ENCODE assay signal across 7 cellular contexts in genomic region chr4:153432971-153433752, GRCh38. TPM values are rescaled to one million over a fixed set of nuclear protein-coding genes. Genes with fewer than 3 reads are reported as not detected.
DNase-seq lines count a peak whose midpoint lies in the region; ATAC-seq, FAIRE-seq and TF ChIP-seq lines count a peak whose summit lies in the region.

No MANE protein-coding gene starts in this region.

- in situ Hi-C loops in HAP-1 (cut with MboI; ENCODE audit: low sequenced_read_pairs) = loop anchor here (10.0 kb wide), 1 partner anchor 142 kb away; no protein-coding TSS in a partner anchor

- H3K27me3 ChIP-seq in HAP-1 (ENCODE audit: low read depth) = no peaks in the 10 kb centered on the region

- H3K9me3 Mint-ChIP-seq in WTC11 (no peaks in the 10 kb centered on the region), chondrocyte (ENCODE audit: low read depth) (no peaks in the 10 kb centered on the region)
- no peaks in the 10 kb centered on the region for H3K9me3 Mint-ChIP-seq in stimulated activated effector memory CD8-positive, alpha-beta T cell treated with anti-CD3 and anti-CD28 coated beads, Interleukin-12 subunit alpha, Interleukin-12 subunit beta, amount 100 ng/mL, for 72 hours

- H3K27me3 Mint-ChIP-seq in WTC11 (ENCODE audit: low read depth) (no peaks in the 10 kb centered on the region), chondrocyte (ENCODE audit: low read depth) (no peaks in the 10 kb centered on the region)

- TF ChIP-seq CTCF in WTC11 (IDR thresholded peaks at IDR 0.05) (peak; percentile 45; the same call in 1 of the 2 replicates), chondrocyte (IDR thresholded peaks at IDR 0.05) (peak; percentile 73)

- DNase-seq in GM12892 (ENCODE audit: insufficient read length) = peak; percentile 52
- peak; percentile 32 to 67 for DNase-seq in HAP-1 (ENCODE audit: low spot score in 2 of 2)
- DNase-seq in LoVo (ENCODE audit: low spot score) = peak; percentile 57
- peak; percentile 58 for DNase-seq in WTC11 (ENCODE audit: low spot score)
- DNase-seq in chondrocyte (ENCODE audit: low spot score) = no peak
- peak; percentile 72 to 83 for DNase-seq in lung microvascular endothelial cell (ENCODE audit: low read depth in 2 of 2)
- DNase-seq in stimulated activated effector memory CD8-positive, alpha-beta T cell treated with anti-CD3 and anti-CD28 coated beads, Interleukin-12 subunit alpha, Interleukin-12 subunit beta, amount 100 ng/mL, for 72 hours (ENCODE audit: low spot score in 2 of 2) = peak; percentile 38 to 86

- no peak overlapping the region for H3K27ac Mint-ChIP-seq in WTC11
- no peak overlapping the region for H3K27ac Mint-ChIP-seq in chondrocyte (ENCODE audit: unreplicated experiment)
- peak overlapping the region; percentile 82 for H3K27ac Mint-ChIP-seq in stimulated activated effector memory CD8-positive, alpha-beta T cell treated with anti-CD3 and anti-CD28 coated beads, Interleukin-12 subunit alpha, Interleukin-12 subunit beta, amount 100 ng/mL, for 72 hours

- H3K4me1 ChIP-seq in HAP-1 = peaks cover 3% of the 10 kb centered on the region; the same call in 1 of the 2 replicates

- H3K4me1 Mint-ChIP-seq in WTC11 (peaks cover 8% of the 10 kb centered on the region), chondrocyte (ENCODE audit: low read depth) (peaks cover 21% of the 10 kb centered on the region)
- H3K4me1 Mint-ChIP-seq in stimulated activated effector memory CD8-positive, alpha-beta T cell treated with anti-CD3 and anti-CD28 coated beads, Interleukin-12 subunit alpha, Interleukin-12 subunit beta, amount 100 ng/mL, for 72 hours = peaks cover 41% of the 10 kb centered on the region

- peak; percentile 59; the same call in 1 of the 2 replicates for TF ChIP-seq POLR2A in GM12892 (IDR thresholded peaks at IDR 0.05; ENCODE audit: low read depth, low read length)

- no peaks in the 10 kb centered on the region for H3K36me3 Mint-ChIP-seq in WTC11
- no peaks in the 10 kb centered on the region for H3K36me3 Mint-ChIP-seq in chondrocyte (ENCODE audit: low read depth)
- peaks cover 5% of the 10 kb centered on the region for H3K36me3 Mint-ChIP-seq in stimulated activated effector memory CD8-positive, alpha-beta T cell treated with anti-CD3 and anti-CD28 coated beads, Interleukin-12 subunit alpha, Interleukin-12 subunit beta, amount 100 ng/mL, for 72 hours

- no peak overlapping the region for H3K4me3 Mint-ChIP-seq in WTC11
- no peak overlapping the region for H3K4me3 Mint-ChIP-seq in chondrocyte (ENCODE audit: unreplicated experiment)
- peak overlapping the region; percentile 76 for H3K4me3 Mint-ChIP-seq in stimulated activated effector memory CD8-positive, alpha-beta T cell treated with anti-CD3 and anti-CD28 coated beads, Interleukin-12 subunit alpha, Interleukin-12 subunit beta, amount 100 ng/mL, for 72 hours

- peak; percentile 97 for FAIRE-seq in GM12892 (lab: Jason Lieb, UNC)

- no peak overlapping the region for H3K4me3 ChIP-seq in HAP-1

- no peaks in the 10 kb centered on the region for H3K36me3 ChIP-seq in HAP-1 (replicated peaks)

- no peaks in the 10 kb centered on the region for H3K9me3 ChIP-seq in HAP-1

- peak; percentile 79 for ATAC-seq in WTC11
- peak; percentile 97 for ATAC-seq in stimulated activated effector memory CD8-positive, alpha-beta T cell treated with anti-CD3 and anti-CD28 coated beads, Interleukin-12 subunit alpha, Interleukin-12 subunit beta, amount 100 ng/mL, for 72 hours

- POLR2A ChIA-PET in WTC11 (lab: Charles Lee) = interaction anchor here (1.0 kb wide), 1 partner anchor 33 kb away, joined by 3 read pairs; the partner anchor contains the start of gene TMEM131L

- CTCF ChIA-PET in WTC11 (lab: Charles Lee) = interaction anchor here (0.6 to 1.7 kb wide), 24 partner anchors 11 to 317 kb away, joined by 3 to 11 read pairs (median 4); partner anchors contain the start of gene TMEM131L

TF ChIP-seq in WTC11, 78 proteins besides CTCF, POLR2A, EP300 and RAD21 (continues in another document):
- no peak for TF ChIP-seq GABPB1 (CRISPR knock-in tag; IDR thresholded peaks at IDR 0.05)
- TF ChIP-seq CREB1 (CRISPR knock-in tag; IDR thresholded peaks at IDR 0.05) = no peak
- no peak for TF ChIP-seq SMAD4 (CRISPR knock-in tag; IDR thresholded peaks at IDR 0.05)
- TF ChIP-seq TP53 (CRISPR knock-in tag; IDR thresholded peaks at IDR 0.05) = no peak
- TF ChIP-seq NR3C1 (CRISPR knock-in tag; conservative IDR thresholded peaks at IDR 0.05; ENCODE audit: low read depth) = no peak
- TF ChIP-seq SMAD3 (CRISPR knock-in tag; IDR thresholded peaks at IDR 0.05; ENCODE audit: borderline replicate concordance) = no peak
- TF ChIP-seq NFATC4 (CRISPR knock-in tag; IDR thresholded peaks at IDR 0.05) = no peak
- no peak for TF ChIP-seq ELF4 (CRISPR knock-in tag; IDR thresholded peaks at IDR 0.05; ENCODE audit: low read depth)
- no peak for TF ChIP-seq ZNF263 (CRISPR knock-in tag; IDR thresholded peaks at IDR 0.05; ENCODE audit: low read depth)
- TF ChIP-seq, protein P1, sequence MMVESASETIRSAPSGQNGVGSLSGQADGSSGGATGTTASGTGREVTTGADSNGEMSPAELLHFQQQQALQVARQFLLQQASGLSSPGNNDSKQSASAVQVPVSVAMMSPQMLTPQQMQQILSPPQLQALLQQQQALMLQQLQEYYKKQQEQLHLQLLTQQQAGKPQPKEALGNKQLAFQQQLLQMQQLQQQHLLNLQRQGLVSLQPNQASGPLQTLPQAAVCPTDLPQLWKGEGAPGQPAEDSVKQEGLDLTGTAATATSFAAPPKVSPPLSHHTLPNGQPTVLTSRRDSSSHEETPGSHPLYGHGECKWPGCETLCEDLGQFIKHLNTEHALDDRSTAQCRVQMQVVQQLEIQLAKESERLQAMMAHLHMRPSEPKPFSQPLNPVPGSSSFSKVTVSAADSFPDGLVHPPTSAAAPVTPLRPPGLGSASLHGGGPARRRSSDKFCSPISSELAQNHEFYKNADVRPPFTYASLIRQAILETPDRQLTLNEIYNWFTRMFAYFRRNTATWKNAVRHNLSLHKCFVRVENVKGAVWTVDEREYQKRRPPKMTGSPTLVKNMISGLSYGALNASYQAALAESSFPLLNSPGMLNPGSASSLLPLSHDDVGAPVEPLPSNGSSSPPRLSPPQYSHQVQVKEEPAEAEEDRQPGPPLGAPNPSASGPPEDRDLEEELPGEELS (CRISPR knock-in tag; IDR thresholded peaks at IDR 0.05) = no peak
- TF ChIP-seq ZNF317 (CRISPR knock-in tag; IDR thresholded peaks at IDR 0.05; ENCODE audit: borderline replicate concordance, low read depth) = no peak
- TF ChIP-seq NFYB (CRISPR knock-in tag; conservative IDR thresholded peaks at IDR 0.05; ENCODE audit: low read depth) = no peak
- TF ChIP-seq ATF6 (CRISPR knock-in tag; IDR thresholded peaks at IDR 0.05) = no peak
- no peak for TF ChIP-seq RELA (CRISPR knock-in tag; IDR thresholded peaks at IDR 0.05; ENCODE audit: borderline replicate concordance)
- no peak for TF ChIP-seq JAZF1 (CRISPR knock-in tag; IDR thresholded peaks at IDR 0.05)
- TF ChIP-seq USF1 (CRISPR knock-in tag; IDR thresholded peaks at IDR 0.05) = no peak
- TF ChIP-seq, protein P2, sequence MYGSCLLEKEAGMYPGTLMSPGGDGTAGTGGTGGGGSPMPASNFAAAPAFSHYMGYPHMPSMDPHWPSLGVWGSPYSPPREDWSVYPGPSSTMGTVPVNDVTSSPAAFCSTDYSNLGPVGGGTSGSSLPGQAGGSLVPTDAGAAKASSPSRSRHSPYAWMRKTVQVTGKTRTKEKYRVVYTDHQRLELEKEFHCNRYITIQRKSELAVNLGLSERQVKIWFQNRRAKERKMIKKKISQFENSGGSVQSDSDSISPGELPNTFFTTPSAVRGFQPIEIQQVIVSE (CRISPR knock-in tag; IDR thresholded peaks at IDR 0.05; ENCODE audit: borderline replicate concordance) = no peak
- no peak for TF ChIP-seq NR1H2 (CRISPR knock-in tag; IDR thresholded peaks at IDR 0.05)
- TF ChIP-seq, protein P3, sequence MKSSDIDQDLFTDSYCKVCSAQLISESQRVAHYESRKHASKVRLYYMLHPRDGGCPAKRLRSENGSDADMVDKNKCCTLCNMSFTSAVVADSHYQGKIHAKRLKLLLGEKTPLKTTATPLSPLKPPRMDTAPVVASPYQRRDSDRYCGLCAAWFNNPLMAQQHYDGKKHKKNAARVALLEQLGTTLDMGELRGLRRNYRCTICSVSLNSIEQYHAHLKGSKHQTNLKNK (CRISPR knock-in tag; IDR thresholded peaks at IDR 0.05) = no peak

RNA-seq across cellular contexts. Expression of gene TMEM131L, which starts 33.0 kb away (rescaled TPM):
- 64.2 TPM for polyA plus RNA-seq in GM12892 (2012; ENCODE audit: missing spikeins)
- total RNA-seq in WTC11 (2021) = 18.1 to 26.7 TPM (median 19.2 TPM) in 3 replicates
- total RNA-seq in chondrocyte = 6.6 to 10.2 TPM (median 8.4 TPM) in 3 replicates
- total RNA-seq in lung microvascular endothelial cell = 11.7 and 12.6 TPM in 2 replicates
